20 cellular contexts compared by ENCODE assay signal in the genomic region with DNA sequence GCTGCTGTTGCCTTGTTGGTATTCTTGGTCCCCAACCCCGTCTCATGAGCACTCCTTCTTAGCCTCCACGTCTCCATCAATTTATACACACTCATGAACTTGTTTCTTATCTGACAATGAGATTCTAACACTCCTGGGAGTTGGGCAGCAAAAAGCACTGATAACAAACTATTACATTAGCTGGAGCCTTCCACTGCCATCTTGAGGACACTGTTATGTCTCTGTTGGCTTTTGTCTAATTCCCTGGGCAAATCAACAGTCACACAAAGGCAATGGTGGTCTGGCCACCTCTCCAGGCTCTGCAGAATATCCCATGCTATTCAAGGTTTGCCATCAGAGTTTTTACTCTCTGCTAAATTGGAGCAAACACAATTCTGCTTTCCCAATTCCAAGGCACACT.
A peak's percentile ranks its signal among the peaks of the same experiment; 100 is the strongest.
DNase-seq lines count a peak whose midpoint lies in the region; ATAC-seq lines count a peak whose summit lies in the region.
"Had no signal": no experiment of that assay in that cellular context is flagged by ENCODE, and none has a peak within 500 bp of the region (broad histone marks: within the 10 kb centered on the region; RNA-seq: fewer than 3 reads in every experiment).

No MANE protein-coding gene starts in this region.

- POLR2A ChIA-PET in activated CD4-positive, alpha-beta memory T cell treated with anti-CD3 and anti-CD28 coated beads for 36 hours (lab: Charles Lee), result no interaction called here

- H3K9me2 ChIP-seq in Karpas-422 (replicated peaks; ENCODE audit: insufficient read depth, low read length), result no peaks in the 10 kb centered on the region

- no peak overlapping the region for H2AFZ ChIP-seq in Karpas-422 (ENCODE audit: low read length)
- H2AFZ ChIP-seq: PC-9 had no signal

- DNase-seq in ELR (ENCODE audit: low read depth), result peak; percentile 4
- peak; percentile 48 for DNase-seq in Karpas-422
- peak; percentile 6 for DNase-seq in SK-MEL-5 (ENCODE audit: low read depth, low spot score)
- DNase-seq in medulla oblongata (ENCODE audit: extremely low spot score), result peak; percentile 4
- DNase-seq in SKM-1 (lab: John Stamatoyannopoulos, UW; ENCODE audit: unreplicated experiment), result no peak
- no peak for DNase-seq in activated CD4-positive, alpha-beta memory T cell treated with anti-CD3 and anti-CD28 coated beads for 36 hours
- DNase-seq in stimulated activated CD4-positive, alpha-beta T cell treated with anti-CD3 and anti-CD28 coated beads, Interleukin-2, amount 100 ng/mL, for 48 hours, result no peak
- DNase-seq: DND-41; GDM1; NCI-H1048; NCI-H1436 treated with DMSO at 0.1 percent for 48 hours; NCI-H2081 treated with DMSO at 0.1 percent for 48 hours; NCI-H226; NCI-H524 treated with DMSO at 0.1 percent for 48 hours; NK-92 treated with Interleukin-12 subunit alpha and Interleukin-12 subunit beta, amount 100 ng/mL, for 24 hours; PC-9; T-helper 9 cell had no signal

- H3K36me3 ChIP-seq in Karpas-422 (ENCODE audit: insufficient read depth, low read length), result no peaks in the 10 kb centered on the region
- H3K36me3 ChIP-seq: SJSA1 had no signal

- no peak overlapping the region for H3K4me3 ChIP-seq in Karpas-422 (ENCODE audit: low read length)
- H3K4me3 ChIP-seq: PC-9, SJSA1 had no signal

- no peak for ATAC-seq in GM19324 (IDR thresholded peaks at IDR 0.05; ENCODE audit: low FRiP score, unreplicated experiment)

- no peaks in the 10 kb centered on the region for H3K79me2 ChIP-seq in Karpas-422 (ENCODE audit: low read length)

- H4K20me1 ChIP-seq in Karpas-422 (ENCODE audit: insufficient read depth, low read depth, low read length), result no peaks in the 10 kb centered on the region

- H3K9ac ChIP-seq in Karpas-422 (ENCODE audit: low read length), result no peak overlapping the region

- no peaks in the 10 kb centered on the region for H3K36me3 Mint-ChIP-seq in activated CD4-positive, alpha-beta memory T cell treated with anti-CD3 and anti-CD28 coated beads for 36 hours

- peaks cover under 1% of the 10 kb centered on the region for H3K9me3 Mint-ChIP-seq in activated CD4-positive, alpha-beta memory T cell treated with anti-CD3 and anti-CD28 coated beads for 36 hours

- H3K27me3 ChIP-seq in Karpas-422 (ENCODE audit: low read length), result no peaks in the 10 kb centered on the region
- H3K27me3 ChIP-seq: SJSA1 had no signal

- H3K4me1 ChIP-seq in Karpas-422 (ENCODE audit: low read length), result no peaks in the 10 kb centered on the region
- H3K4me1 ChIP-seq: SJSA1 had no signal

- no peak overlapping the region for H3K4me3 Mint-ChIP-seq in activated CD4-positive, alpha-beta memory T cell treated with anti-CD3 and anti-CD28 coated beads for 36 hours
- H3K4me3 Mint-ChIP-seq: IgD-negative memory B cell had no signal

- in situ Hi-C loops in SK-MEL-5 (cut with HindIII; ENCODE audit: low pct_unique_long_range_greater_than_20kb, low sequenced_read_pairs), result no loop called here

- H3K9me3 ChIP-seq in Karpas-422 (ENCODE audit: low read length), result no peaks in the 10 kb centered on the region
- H3K9me3 ChIP-seq: SJSA1 had no signal

- H3K27ac ChIP-seq in Karpas-422 (ENCODE audit: low read length), result no peak overlapping the region
- H3K27ac ChIP-seq: PC-9, SJSA1 had no signal

- intact Hi-C loops in activated CD4-positive, alpha-beta memory T cell treated with anti-CD3 and anti-CD28 coated beads for 36 hours (cut with micrococcal nuclease), result no loop called here

- no peak overlapping the region for H3K4me2 ChIP-seq in Karpas-422 (ENCODE audit: low read depth, low read length, poor library complexity, severe bottlenecking)
- H3K4me2 ChIP-seq: PC-9 had no signal

- no peaks in the 10 kb centered on the region for H3K4me1 Mint-ChIP-seq in activated CD4-positive, alpha-beta memory T cell treated with anti-CD3 and anti-CD28 coated beads for 36 hours (ENCODE audit: low read depth)

- CTCF ChIA-PET in activated CD4-positive, alpha-beta memory T cell treated with anti-CD3 and anti-CD28 coated beads for 36 hours (lab: Charles Lee), result no interaction called here

- peaks cover 5% of the 10 kb centered on the region for H3K27me3 Mint-ChIP-seq in activated CD4-positive, alpha-beta memory T cell treated with anti-CD3 and anti-CD28 coated beads for 36 hours

- no peak overlapping the region for H3K27ac Mint-ChIP-seq in activated CD4-positive, alpha-beta memory T cell treated with anti-CD3 and anti-CD28 coated beads for 36 hours
- H3K27ac Mint-ChIP-seq: IgD-negative memory B cell had no signal

Comparison
In these comparisons a context has a peak if more than half of its experiments do, and no peak if none do; other contexts are left out.
1. DNase-seq: peak in ELR (single experiment), Karpas-422 (single experiment), SK-MEL-5 (single experiment) and medulla oblongata (single experiment); none in SKM-1 (single experiment), activated CD4-positive, alpha-beta memory T cell treated with anti-CD3 and anti-CD28 coated beads for 36 hours (single experiment) and stimulated activated CD4-positive, alpha-beta T cell treated with anti-CD3 and anti-CD28 coated beads, Interleukin-2, amount 100 ng/mL, for 48 hours (0 of 2).